ENCODE assay signal across 29 cellular contexts in genomic region chr2:200736646-200737274, GRCh38.
DNase-seq lines count a peak whose midpoint lies in the region; ATAC-seq and TF ChIP-seq lines count a peak whose summit lies in the region.
"Had no signal": no experiment of that assay in that cellular context is flagged by ENCODE, and none has a peak within 500 bp of the region (broad histone marks: within the 10 kb centered on the region; RNA-seq: fewer than 3 reads in every experiment).

No MANE protein-coding gene starts in this region.

- no peak overlapping the region for H3K4me3 ChIP-seq in cardiac muscle cell
- no peak overlapping the region for H3K4me3 ChIP-seq in endodermal cell (ENCODE audit: low read length)
- H3K4me3 ChIP-seq in mesenchymal stem cell (ENCODE audit: insufficient read depth in 1 of 2, low read depth in 1 of 2, low read length in 2 of 2) = no peak overlapping the region
- H3K4me3 ChIP-seq: GM23248, tibial artery had no signal

- H3K14ac ChIP-seq in mesenchymal stem cell (ENCODE audit: low read length in 2 of 2) = no peak overlapping the region

- WGBS in endodermal cell (ENCODE audit: insufficient coverage in 1 of 2, insufficient read length in 1 of 2), 2 experiments = 20 to 26% methylated on average over 3 to 6 of the region's 6 CpGs
- 14% methylated on average over 4 of the region's 6 CpGs for WGBS in mesenchymal stem cell

- no peak overlapping the region for H3K4ac ChIP-seq in mesenchymal stem cell (ENCODE audit: low read depth in 1 of 2, low read length in 2 of 2)

- no peaks in the 10 kb centered on the region for H3K27me3 ChIP-seq in cardiac muscle cell
- no peaks in the 10 kb centered on the region for H3K27me3 ChIP-seq in endodermal cell (ENCODE audit: control insufficient read depth, insufficient read depth, low read length, poor library complexity, severe bottlenecking)
- H3K27me3 ChIP-seq in mesenchymal stem cell (ENCODE audit: control insufficient read depth in 1 of 2, insufficient read depth in 1 of 2, low read length in 2 of 2) = no peaks in the 10 kb centered on the region
- H3K27me3 ChIP-seq: tibial artery had no signal

- H3K79me1 ChIP-seq in mesenchymal stem cell (replicated peaks; ENCODE audit: low read length, poor library complexity, severe bottlenecking) = no peaks in the 10 kb centered on the region

- no peak overlapping the region for H2BK12ac ChIP-seq in mesenchymal stem cell (ENCODE audit: low read length in 2 of 2)

- H3K36me3 ChIP-seq in cardiac muscle cell = no peaks in the 10 kb centered on the region
- no peaks in the 10 kb centered on the region for H3K36me3 ChIP-seq in endodermal cell (ENCODE audit: control insufficient read depth, insufficient read depth, low read length)
- H3K36me3 ChIP-seq in mesenchymal stem cell (ENCODE audit: control insufficient read depth in 1 of 2, insufficient read depth in 2 of 2, low read depth in 1 of 2, low read length in 2 of 2) = no peaks in the 10 kb centered on the region
- H3K36me3 ChIP-seq: tibial artery had no signal

- ATAC-seq in Right ventricle myocardium inferior (no peak), GM21529 (IDR thresholded peaks at IDR 0.05; ENCODE audit: unreplicated experiment) (no peak), GM21619 (IDR thresholded peaks at IDR 0.05; ENCODE audit: unreplicated experiment) (no peak)
- ATAC-seq: T-cell had no signal

- no peak for TF ChIP-seq CTCF in cardiac muscle cell (IDR thresholded peaks at IDR 0.05; ENCODE audit: low read depth, low read length)
- TF ChIP-seq CTCF in endodermal cell (conservative IDR thresholded peaks at IDR 0.05) = no peak
- TF ChIP-seq CTCF in type B pancreatic cell (conservative IDR thresholded peaks at IDR 0.05) = no peak

- no peak overlapping the region for H2AFZ ChIP-seq in mesenchymal stem cell (ENCODE audit: low read depth, low read length)
- H2AFZ ChIP-seq: GM23248 had no signal

- H3K27ac ChIP-seq in cardiac muscle cell (peak overlapping the region; percentile 60), endodermal cell (ENCODE audit: low read depth, low read length) (no peak overlapping the region), mesenchymal stem cell (ENCODE audit: low read length, poor library complexity, severe bottlenecking) (no peak overlapping the region)
- H3K27ac ChIP-seq: GM23248, tibial artery had no signal

- DNase-seq in cardiac muscle cell (ENCODE audit: low read depth in 1 of 2, low spot score in 1 of 2) = peak; percentile 33 to 45
- no peak for DNase-seq in Right ventricle myocardium inferior (ENCODE audit: missing footprints)
- DNase-seq in endodermal cell = peak; percentile 78
- DNase-seq in mesenchymal stem cell = peak; percentile 8
- DNase-seq in type B pancreatic cell (ENCODE audit: extremely low spot score, unreplicated experiment) = no peak
- DNase-seq in superior temporal gyrus (ENCODE audit: extremely low spot score) = no peak
- DNase-seq: activated CD4-positive, CD25-positive, alpha-beta regulatory T cell treated with anti-CD3 and anti-CD28 coated beads, Interleukin-2, amount 50 U/mL, for 72 hours; activated CD8-positive, alpha-beta T cell treated with anti-CD3 and anti-CD28 coated beads for 36 hours; activated effector memory CD4-positive, alpha-beta T cell treated with Interleukin-2 at 50 U/mL for 16 hours; activated naive CD8-positive, alpha-beta T cell treated with anti-CD3 and anti-CD28 coated beads for 36 hours; activated T-cell treated with anti-CD3 and anti-CD28 coated beads for 4 hours; AML-193; CD4-positive, alpha-beta memory T cell; dermis blood vessel endothelial cell; EL; glutamatergic neuron; GM23248; left cardiac atrium; naive B cell; NCI-H1092 treated with DMSO at 0.1 percent for 48 hours; NCI-H187; NCI-H2171; NCI-H524 treated with DMSO at 0.1 percent for 48 hours; occipital lobe; T-cell; tibial artery had no signal

- H3K36me3 Mint-ChIP-seq in endodermal cell (ENCODE audit: low read depth) = no peaks in the 10 kb centered on the region
- H3K36me3 Mint-ChIP-seq in type B pancreatic cell = no peaks in the 10 kb centered on the region
- H3K36me3 Mint-ChIP-seq: activated naive CD8-positive, alpha-beta T cell treated with anti-CD3 and anti-CD28 coated beads for 36 hours; CD4-positive, alpha-beta memory T cell; naive B cell; T-cell had no signal

- no peak overlapping the region for H3K4me2 ChIP-seq in mesenchymal stem cell (ENCODE audit: low read length, poor library complexity, severe bottlenecking)

- peaks cover 12% of the 10 kb centered on the region for H3K27me3 Mint-ChIP-seq in endodermal cell (ENCODE audit: insufficient read depth)
- H3K27me3 Mint-ChIP-seq in type B pancreatic cell = peaks cover 17% of the 10 kb centered on the region
- H3K27me3 Mint-ChIP-seq: activated naive CD8-positive, alpha-beta T cell treated with anti-CD3 and anti-CD28 coated beads for 36 hours had no signal

- H2BK120ac ChIP-seq in mesenchymal stem cell (ENCODE audit: low read depth, low read length) = no peak overlapping the region

- no peak overlapping the region for H4K8ac ChIP-seq in mesenchymal stem cell (ENCODE audit: low read length)

- peak overlapping the region; percentile 35 for H3K9ac ChIP-seq in endodermal cell (ENCODE audit: extremely low read depth, low read length, poor library complexity, severe bottlenecking)
- peak overlapping the region; percentile 8 for H3K9ac ChIP-seq in mesenchymal stem cell (ENCODE audit: low read length)
- H3K9ac ChIP-seq: GM23248 had no signal

- no peak overlapping the region for H4K91ac ChIP-seq in mesenchymal stem cell (ENCODE audit: low read length)

- no peak overlapping the region for H2AK5ac ChIP-seq in mesenchymal stem cell (ENCODE audit: low read length, severe bottlenecking)

- H3K4me3 Mint-ChIP-seq in endodermal cell (peak overlapping the region; percentile 26), type B pancreatic cell (no peak overlapping the region)
- H3K4me3 Mint-ChIP-seq: activated CD8-positive, alpha-beta T cell treated with anti-CD3 and anti-CD28 coated beads for 36 hours; activated naive CD8-positive, alpha-beta T cell treated with anti-CD3 and anti-CD28 coated beads for 36 hours; CD4-positive, alpha-beta memory T cell; naive B cell; stimulated activated naive CD8-positive, alpha-beta T cell treated with anti-CD3 and anti-CD28 coated beads, Interleukin-15, Interleukin-2, amounts not matched to agents 100 ng/mL and 50 ng/mL, for 24 hours; T-cell had no signal

- H3K9me3 ChIP-seq in cardiac muscle cell (ENCODE audit: low read depth) (no peaks in the 10 kb centered on the region), endodermal cell (ENCODE audit: control insufficient read depth, low read length) (no peaks in the 10 kb centered on the region), mesenchymal stem cell (ENCODE audit: control insufficient read depth, low read length) (no peaks in the 10 kb centered on the region)
- H3K9me3 ChIP-seq: tibial artery had no signal

- no peak overlapping the region for H2BK15ac ChIP-seq in mesenchymal stem cell (ENCODE audit: low read depth, poor library complexity, severe bottlenecking)

- no peak overlapping the region for H3K23ac ChIP-seq in mesenchymal stem cell (ENCODE audit: low read length in 2 of 2)

- H3K4me1 Mint-ChIP-seq in endodermal cell (peaks cover 38% of the 10 kb centered on the region), type B pancreatic cell (ENCODE audit: unreplicated experiment) (peaks cover 27% of the 10 kb centered on the region)
- H3K4me1 Mint-ChIP-seq: CD4-positive, alpha-beta memory T cell; naive B cell had no signal

- intact Hi-C loops in Right ventricle myocardium inferior (cut with DNase I) = no loop called here

- H3K9me3 Mint-ChIP-seq in endodermal cell = no peaks in the 10 kb centered on the region
- H3K9me3 Mint-ChIP-seq in type B pancreatic cell = no peaks in the 10 kb centered on the region
- H3K9me3 Mint-ChIP-seq: activated CD8-positive, alpha-beta T cell treated with anti-CD3 and anti-CD28 coated beads for 36 hours; activated naive CD8-positive, alpha-beta T cell treated with anti-CD3 and anti-CD28 coated beads for 36 hours; CD4-positive, alpha-beta memory T cell; naive B cell; stimulated activated naive CD8-positive, alpha-beta T cell treated with anti-CD3 and anti-CD28 coated beads, Interleukin-15, Interleukin-2, amounts not matched to agents 100 ng/mL and 50 ng/mL, for 24 hours; T-cell had no signal

- peak overlapping the region; percentile 91 for H3K27ac Mint-ChIP-seq in endodermal cell
- H3K27ac Mint-ChIP-seq in type B pancreatic cell = peak overlapping the region; percentile 60
- H3K27ac Mint-ChIP-seq: activated CD8-positive, alpha-beta T cell treated with anti-CD3 and anti-CD28 coated beads for 36 hours; activated naive CD8-positive, alpha-beta T cell treated with anti-CD3 and anti-CD28 coated beads for 36 hours; naive B cell; T-cell had no signal

- no peak overlapping the region for H3K18ac ChIP-seq in mesenchymal stem cell (ENCODE audit: low read depth in 1 of 2, low read length in 2 of 2)

- H2BK5ac ChIP-seq in mesenchymal stem cell (ENCODE audit: low read depth, low read length, poor library complexity, severe bottlenecking) = no peak overlapping the region

- H3K4me1 ChIP-seq in cardiac muscle cell (ENCODE audit: low read depth) (peaks cover 16% of the 10 kb centered on the region), endodermal cell (ENCODE audit: control insufficient read depth, insufficient read depth, low read length) (peaks cover 10% of the 10 kb centered on the region), mesenchymal stem cell (ENCODE audit: control insufficient read depth, insufficient read depth, low read depth, low read length) (peaks cover 4% of the 10 kb centered on the region)

Comparison
In these comparisons a context has a peak if more than half of its experiments do, and no peak if none do; other contexts are left out.
1. DNase-seq: peak in cardiac muscle cell (2 of 2), endodermal cell (single experiment) and mesenchymal stem cell (single experiment); none in Right ventricle myocardium inferior (single experiment), type B pancreatic cell (single experiment) and superior temporal gyrus (single experiment).